Comparison of ENCODE assay signal across 12 cellular contexts in the genomic region with DNA sequence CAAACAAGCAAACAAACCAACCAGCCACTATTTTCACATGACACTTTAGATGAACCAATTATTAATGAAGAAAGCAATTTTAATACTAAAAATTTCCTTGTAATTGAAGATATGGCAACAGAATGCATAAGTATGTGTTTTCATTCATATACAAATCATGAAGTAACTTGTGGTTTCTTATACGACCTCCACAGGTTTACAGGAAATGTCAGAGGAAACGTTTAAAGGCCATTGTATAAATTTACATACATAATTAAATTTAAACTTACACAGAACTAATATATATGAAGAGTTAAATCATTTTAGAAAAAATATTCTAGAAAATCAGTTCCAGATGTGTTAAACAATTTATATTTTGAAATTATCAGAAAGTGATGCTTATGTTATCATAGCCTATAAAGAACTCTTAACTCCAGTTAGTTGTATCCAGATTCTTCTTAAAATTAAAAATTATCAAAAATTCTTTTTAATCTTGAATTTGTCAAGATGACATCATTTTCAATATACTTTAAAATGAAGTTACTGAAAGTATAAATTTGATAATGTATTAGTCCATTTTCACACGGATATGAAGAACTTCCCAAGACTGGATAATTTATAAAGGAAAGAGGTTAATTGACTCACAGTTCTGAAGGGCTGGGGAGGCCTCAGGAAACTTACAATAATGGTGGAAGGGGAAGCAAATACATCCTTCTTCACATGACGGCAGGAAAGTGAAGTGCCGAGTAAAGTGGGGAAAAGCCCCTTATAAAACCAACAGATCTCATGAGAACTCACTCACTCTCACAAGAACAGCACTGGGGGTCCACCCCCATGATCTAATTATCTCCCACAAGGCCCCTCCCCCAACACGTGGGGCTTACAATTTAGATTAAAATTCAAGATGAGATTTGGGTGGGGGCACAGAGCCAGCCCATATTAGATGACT.
DNase-seq lines count a peak whose midpoint lies in the region; ATAC-seq and TF ChIP-seq lines count a peak whose summit lies in the region.
"Had no signal": no experiment of that assay in that cellular context is flagged by ENCODE, and none has a peak within 500 bp of the region (broad histone marks: within the 10 kb centered on the region; RNA-seq: fewer than 3 reads in every experiment).

No MANE protein-coding gene starts in this region.

- H3K4ac ChIP-seq in H9 (ENCODE audit: low read depth, low read length): no peak overlapping the region

- in situ Hi-C loops in HAP-1 (cut with MboI; ENCODE audit: low sequenced_read_pairs): no loop called here

- H3K79me1 ChIP-seq in H9 (ENCODE audit: insufficient read depth, low read depth, low read length, poor library complexity, severe bottlenecking): no peaks in the 10 kb centered on the region

- H3K36me3 Mint-ChIP-seq in H9 (ENCODE audit: insufficient read depth in 1 of 3, low read depth in 3 of 3): peaks cover 0 to 7% (median 0%) of the 10 kb centered on the region in 3 experiments; a peak in 3 of 7 replicates
- H3K36me3 Mint-ChIP-seq in activated T-helper 2 cell treated with anti-CD3 and anti-CD28 coated beads, Interferon-gamma antibody, Interleukin-2, Interleukin-4, amounts not matched to agents 10 μg/mL and 5 μg/mL and 100 μg/mL, durations not matched to agents 14 hours and 24 hours and 36 hours (ENCODE audit: low read depth): no peaks in the 10 kb centered on the region
- H3K36me3 Mint-ChIP-seq in natural killer cell treated with Interleukin-12 subunit alpha and Interleukin-12 subunit beta and Interleukin-15 and Interleukin-18, amount 100 ng/mL, for 72 hours: no peaks in the 10 kb centered on the region

- H3K79me2 ChIP-seq in SK-N-SH (ENCODE audit: insufficient read depth): no peaks in the 10 kb centered on the region
- H3K79me2 ChIP-seq in H9 (ENCODE audit: insufficient read depth, low read length): no peaks in the 10 kb centered on the region

- H3K27me3 ChIP-seq in SK-N-SH (ENCODE audit: insufficient read depth) (no peaks in the 10 kb centered on the region), H9 (ENCODE audit: insufficient read depth, low read length) (no peaks in the 10 kb centered on the region), HAP-1 (ENCODE audit: low read depth) (no peaks in the 10 kb centered on the region)
- H3K27me3 ChIP-seq: upper lobe of right lung had no signal

- no peaks in the 10 kb centered on the region for H3K23me2 ChIP-seq in H9 (ENCODE audit: insufficient read length, low read depth, low read length, poor library complexity, severe bottlenecking)

- H3K14ac ChIP-seq in H9 (ENCODE audit: insufficient read depth, low read length): no peak overlapping the region

- H2AFZ ChIP-seq in SK-N-SH (ENCODE audit: low read depth) (0 out of 2 replicates have a peak overlapping the region, but pooled peaks have one; percentile 41), H9 (ENCODE audit: low read length) (no peak overlapping the region)

- no peak overlapping the region for H2BK12ac ChIP-seq in H9 (ENCODE audit: insufficient read length, low read depth, low read length)

- peak overlapping the region in 1 of 2 experiments; percentile 84; a peak in 1 of 4 replicates for H3K27ac ChIP-seq in SK-N-SH (ENCODE audit: low read depth in 2 of 2, low read length in 1 of 2)
- H3K27ac ChIP-seq in H9 (ENCODE audit: insufficient read length, low read depth, low read length): no peak overlapping the region
- H3K27ac ChIP-seq: upper lobe of right lung had no signal

- TF ChIP-seq EP300 in SK-N-SH (IDR thresholded peaks at IDR 0.05; ENCODE audit: borderline replicate concordance in 1 of 2, low read depth in 1 of 2, low read length in 1 of 2): no peak

- no peak overlapping the region; the same call in 1 of the 2 replicates for H2BK15ac ChIP-seq in H9 (ENCODE audit: low read depth, low read length)

- no peaks in the 10 kb centered on the region for H4K20me1 ChIP-seq in SK-N-SH (ENCODE audit: insufficient read depth)
- no peaks in the 10 kb centered on the region for H4K20me1 ChIP-seq in H9 (ENCODE audit: control insufficient read depth, insufficient read depth, insufficient read length)

- no peak for TF ChIP-seq RAD21 in SK-N-SH (IDR thresholded peaks at IDR 0.05; ENCODE audit: low read length)

- H3K9ac ChIP-seq in SK-N-SH (no peak overlapping the region), H9 (ENCODE audit: extremely low read depth, insufficient read length, low read length) (no peak overlapping the region)

- TF ChIP-seq CTCF in SK-N-SH (IDR thresholded peaks at IDR 0.05): no peak
- no peak for TF ChIP-seq CTCF in H9 (conservative IDR thresholded peaks at IDR 0.05)

- no peak overlapping the region for H4K8ac ChIP-seq in H9 (replicated peaks; ENCODE audit: insufficient read length, low read depth, low read length)

- intact Hi-C loops in activated T-helper 2 cell treated with anti-CD3 and anti-CD28 coated beads, Interferon-gamma antibody, Interleukin-2, Interleukin-4, amounts not matched to agents 10 μg/mL and 5 μg/mL and 100 μg/mL, durations not matched to agents 14 hours and 24 hours and 36 hours (cut with micrococcal nuclease): loop anchor here (1.0 kb wide), 1 partner anchor 26 kb away; no protein-coding TSS in a partner anchor

- CTCF ChIA-PET in SK-N-SH (lab: Yijun Ruan, JAX): no interaction called here

- no peak overlapping the region for H2BK120ac ChIP-seq in H9 (ENCODE audit: low read depth, low read length, poor library complexity, severe bottlenecking)

- H3K4me1 ChIP-seq in SK-N-SH (ENCODE audit: control insufficient read depth in 1 of 2, insufficient read depth in 2 of 2, low read depth in 1 of 2, low read length in 1 of 2) (peaks cover 0 to 15% of the 10 kb centered on the region in 2 experiments; a peak in 3 of 4 replicates), H9 (ENCODE audit: insufficient read depth, low read length) (peaks cover 3% of the 10 kb centered on the region; the same call in 1 of the 2 replicates), HAP-1 (peaks cover 23% of the 10 kb centered on the region)

- 48% methylated on average over 6 of the region's 6 CpGs for WGBS in SK-N-SH (ENCODE audit: low lambda C conversion rate)
- no CpG with 5 or more reads among the region's 6 CpGs for WGBS in H9 (ENCODE audit: extremely low coverage, insufficient read length, low lambda C conversion rate)

- no peak overlapping the region for H2AK5ac ChIP-seq in H9 (ENCODE audit: insufficient read length, low read length)

- no peak overlapping the region for H4K91ac ChIP-seq in H9 (ENCODE audit: insufficient read length, low read depth, low read length)

- H3K4me2 ChIP-seq in SK-N-SH: no peak overlapping the region
- no peak overlapping the region for H3K4me2 ChIP-seq in H9 (ENCODE audit: insufficient read depth, insufficient read length, low read length)

- peak overlapping the region in 2 of 3 experiments; percentile 66 to 72; a peak in 3 of 7 replicates for H3K27ac Mint-ChIP-seq in H9
- H3K27ac Mint-ChIP-seq in activated T-helper 2 cell treated with anti-CD3 and anti-CD28 coated beads, Interferon-gamma antibody, Interleukin-2, Interleukin-4, amounts not matched to agents 10 μg/mL and 5 μg/mL and 100 μg/mL, durations not matched to agents 14 hours and 24 hours and 36 hours: peak overlapping the region; percentile 72
- peak overlapping the region; percentile 96 to 99 for H3K27ac Mint-ChIP-seq in natural killer cell treated with Interleukin-12 subunit alpha and Interleukin-12 subunit beta and Interleukin-15 and Interleukin-18, amount 100 ng/mL, for 72 hours

- POLR2A ChIA-PET in SK-N-SH (lab: Yijun Ruan, JAX): no interaction called here

- no peak for ATAC-seq in SK-N-SH treated with all-trans-retinoic acid at 6 μM for 48 hours
- no peak for ATAC-seq in natural killer cell treated with Interleukin-12 subunit alpha and Interleukin-12 subunit beta and Interleukin-15 and Interleukin-18, amount 100 ng/mL, for 72 hours
- no peak for ATAC-seq in GM21423 (IDR thresholded peaks at IDR 0.05; ENCODE audit: unreplicated experiment)

- no peaks in the 10 kb centered on the region for H3K36me3 ChIP-seq in SK-N-SH (replicated peaks in 1 of 2; ENCODE audit: control insufficient read depth in 1 of 2, insufficient read depth in 2 of 2, low read length in 1 of 2)
- no peaks in the 10 kb centered on the region for H3K36me3 ChIP-seq in HAP-1 (replicated peaks)
- H3K36me3 ChIP-seq: upper lobe of right lung had no signal

- H3K9me2 ChIP-seq in SK-N-SH: no peaks in the 10 kb centered on the region

- DNase-seq in SK-N-SH (no peak), H9 (no peak), AML-193 (lab: John Stamatoyannopoulos, UW) (no peak), HAP-1 (ENCODE audit: low spot score in 2 of 2) (no peak)
- DNase-seq in activated T-helper 2 cell treated with anti-CD3 and anti-CD28 coated beads, Interferon-gamma antibody, Interleukin-2, Interleukin-4, amounts not matched to agents 10 μg/mL and 5 μg/mL and 100 μg/mL, durations not matched to agents 14 hours and 24 hours and 36 hours (ENCODE audit: low spot score): no peak
- no peak for DNase-seq in natural killer cell treated with Interleukin-12 subunit alpha and Interleukin-12 subunit beta and Interleukin-15 and Interleukin-18, amount 100 ng/mL, for 72 hours (ENCODE audit: low spot score)
- DNase-seq: MM.1S, NCI-H2171, occipital lobe, upper lobe of right lung had no signal

- no peaks in the 10 kb centered on the region for H3K27me3 Mint-ChIP-seq in H9 (ENCODE audit: low read depth)
- peaks cover 2% of the 10 kb centered on the region for H3K27me3 Mint-ChIP-seq in activated T-helper 2 cell treated with anti-CD3 and anti-CD28 coated beads, Interferon-gamma antibody, Interleukin-2, Interleukin-4, amounts not matched to agents 10 μg/mL and 5 μg/mL and 100 μg/mL, durations not matched to agents 14 hours and 24 hours and 36 hours (ENCODE audit: low read depth)
- no peaks in the 10 kb centered on the region for H3K27me3 Mint-ChIP-seq in natural killer cell treated with Interleukin-12 subunit alpha and Interleukin-12 subunit beta and Interleukin-15 and Interleukin-18, amount 100 ng/mL, for 72 hours

- no peak overlapping the region for H4K5ac ChIP-seq in H9 (ENCODE audit: insufficient read length, low read depth, low read length)

- H3K4me3 ChIP-seq in SK-N-SH (ENCODE audit: low read depth in 2 of 2, low read length in 1 of 2) (no peak overlapping the region), HAP-1 (no peak overlapping the region)
- H3K4me3 ChIP-seq: upper lobe of right lung had no signal

- no peak overlapping the region for H3T11ph ChIP-seq in H9 (ENCODE audit: low read length)

- H3K9me3 Mint-ChIP-seq in H9: peaks cover 0 to 4% of the 10 kb centered on the region in 2 experiments; a peak in 4 of 5 replicates
- no peaks in the 10 kb centered on the region for H3K9me3 Mint-ChIP-seq in activated T-helper 2 cell treated with anti-CD3 and anti-CD28 coated beads, Interferon-gamma antibody, Interleukin-2, Interleukin-4, amounts not matched to agents 10 μg/mL and 5 μg/mL and 100 μg/mL, durations not matched to agents 14 hours and 24 hours and 36 hours
- no peaks in the 10 kb centered on the region for H3K9me3 Mint-ChIP-seq in natural killer cell treated with Interleukin-12 subunit alpha and Interleukin-12 subunit beta and Interleukin-15 and Interleukin-18, amount 100 ng/mL, for 72 hours

- H3K4me1 Mint-ChIP-seq in H9: peaks cover 25 to 29% of the 10 kb centered on the region in 2 experiments
- peaks cover 25% of the 10 kb centered on the region for H3K4me1 Mint-ChIP-seq in activated T-helper 2 cell treated with anti-CD3 and anti-CD28 coated beads, Interferon-gamma antibody, Interleukin-2, Interleukin-4, amounts not matched to agents 10 μg/mL and 5 μg/mL and 100 μg/mL, durations not matched to agents 14 hours and 24 hours and 36 hours (ENCODE audit: low read depth)
- H3K4me1 Mint-ChIP-seq in natural killer cell treated with Interleukin-12 subunit alpha and Interleukin-12 subunit beta and Interleukin-15 and Interleukin-18, amount 100 ng/mL, for 72 hours (ENCODE audit: low read depth in 2 of 2): peaks cover 29 to 30% of the 10 kb centered on the region in 2 donors

- no peak overlapping the region for H2BK20ac ChIP-seq in H9 (ENCODE audit: low read depth, low read length, poor library complexity, severe bottlenecking)

- no peaks in the 10 kb centered on the region for H3K9me3 ChIP-seq in SK-N-SH
- no peaks in the 10 kb centered on the region for H3K9me3 ChIP-seq in H9 (ENCODE audit: control insufficient read depth, low read depth, low read length)
- H3K9me3 ChIP-seq in HAP-1: no peaks in the 10 kb centered on the region
- H3K9me3 ChIP-seq: upper lobe of right lung had no signal

- no peak overlapping the region for H3K4me3 Mint-ChIP-seq in H9
- H3K4me3 Mint-ChIP-seq in activated T-helper 2 cell treated with anti-CD3 and anti-CD28 coated beads, Interferon-gamma antibody, Interleukin-2, Interleukin-4, amounts not matched to agents 10 μg/mL and 5 μg/mL and 100 μg/mL, durations not matched to agents 14 hours and 24 hours and 36 hours (ENCODE audit: low read depth): no peak overlapping the region
- peak overlapping the region; percentile 83 for H3K4me3 Mint-ChIP-seq in natural killer cell treated with Interleukin-12 subunit alpha and Interleukin-12 subunit beta and Interleukin-15 and Interleukin-18, amount 100 ng/mL, for 72 hours

- no peak overlapping the region for H2BK5ac ChIP-seq in H9 (ENCODE audit: insufficient read length, low read length)

- no peak overlapping the region for H3K56ac ChIP-seq in H9 (ENCODE audit: insufficient read length, low read depth, low read length)

- no peaks in the 10 kb centered on the region for H3F3A ChIP-seq in SK-N-SH (replicated peaks; ENCODE audit: insufficient read depth)

- no peak overlapping the region for H3K23ac ChIP-seq in H9 (ENCODE audit: insufficient read length, low read depth, low read length)

- no peak overlapping the region for H3K18ac ChIP-seq in H9 (ENCODE audit: insufficient read length, low read depth, low read length)
